9 cellular contexts compared by ENCODE assay signal in genomic region chr15:64905119-64905831, GRCh38. TPM values are rescaled to one million over a fixed set of nuclear protein-coding genes. Genes with fewer than 3 reads are reported as not detected.
DNase-seq lines count a peak whose midpoint lies in the region; ATAC-seq and TF ChIP-seq lines count a peak whose summit lies in the region.
"Had no signal": no experiment of that assay in that cellular context is flagged by ENCODE, and none has a peak within 500 bp of the region (broad histone marks: within the 10 kb centered on the region; RNA-seq: fewer than 3 reads in every experiment).

No MANE protein-coding gene starts in this region.

- H3K27me3 ChIP-seq in right cardiac atrium (ENCODE audit: control insufficient read depth, insufficient read depth) (no peaks in the 10 kb centered on the region), vagina (no peaks in the 10 kb centered on the region)

- 13% methylated on average over 29 of the region's 30 CpGs for WGBS in right cardiac atrium

- H3K36me3 Mint-ChIP-seq in T-helper 1 cell treated with Interleukin-12 subunit alpha and Interleukin-12 subunit beta and Interleukin-4 antibody, amounts not matched to agents 30 μg/mL and 1 μg/mL, for 36 hours (ENCODE audit: low read depth), result peaks cover 15% of the 10 kb centered on the region
- H3K36me3 Mint-ChIP-seq in progenitor cell of endocrine pancreas (ENCODE audit: insufficient read depth), result no peaks in the 10 kb centered on the region

- ATAC-seq in HG03103 (IDR thresholded peaks at IDR 0.05; ENCODE audit: low read depth, unreplicated experiment) (peak; percentile 73), right cardiac atrium (peak; percentile 92 to 94), HG02678 (IDR thresholded peaks at IDR 0.05; ENCODE audit: unreplicated experiment) (no peak)

- DNase-seq in D341Med (ENCODE audit: low spot score) (peak; percentile 92), amygdala (lab: John Stamatoyannopoulos, UW) (peak in 49 of 56 donors; percentile 17 to 78 (median 54)), right cardiac atrium (peak; percentile 84 to 95 (median 93)), progenitor cell of endocrine pancreas (ENCODE audit: low spot score, unreplicated experiment) (peak; percentile 72), vagina (ENCODE audit: extremely low spot score in 2 of 2) (peak in 1 of 2 donors; percentile 87)

- intact Hi-C loops in right cardiac atrium (cut with DNase I), result loop anchor here in 3 of 4 donors (5.0 to 10.0 kb wide), 3 partner anchors 53 to 173 kb away; no protein-coding TSS in a partner anchor
- intact Hi-C loops in vagina (cut with DNase I), result no loop called here

- H3K27me3 Mint-ChIP-seq in T-helper 1 cell treated with Interleukin-12 subunit alpha and Interleukin-12 subunit beta and Interleukin-4 antibody, amounts not matched to agents 30 μg/mL and 1 μg/mL, for 36 hours (ENCODE audit: low read depth), result peaks cover 17% of the 10 kb centered on the region
- peaks cover 12% of the 10 kb centered on the region for H3K27me3 Mint-ChIP-seq in progenitor cell of endocrine pancreas

- H3K36me3 ChIP-seq in vagina, result no peaks in the 10 kb centered on the region

- H3K4me1 ChIP-seq in right cardiac atrium (ENCODE audit: control insufficient read depth, insufficient read depth, low read length), result no peaks in the 10 kb centered on the region
- no peaks in the 10 kb centered on the region for H3K4me1 ChIP-seq in vagina

- no peak overlapping the region for H3K27ac ChIP-seq in right cardiac atrium (ENCODE audit: low read length)
- H3K27ac ChIP-seq in vagina, result peak overlapping the region; percentile 46
- H3K27ac ChIP-seq: KMS-11 had no signal

- no peaks in the 10 kb centered on the region for H3K9me3 ChIP-seq in right cardiac atrium (ENCODE audit: control insufficient read depth, low read length)
- H3K9me3 ChIP-seq in vagina, result no peaks in the 10 kb centered on the region

- TF ChIP-seq CTCF in progenitor cell of endocrine pancreas (IDR thresholded peaks at IDR 0.05; ENCODE audit: unreplicated experiment) (peak; percentile 73), vagina (IDR thresholded peaks at IDR 0.05) (peak; percentile 74 to 90 (median 78))

- peaks cover 30% of the 10 kb centered on the region for H3K4me1 Mint-ChIP-seq in T-helper 1 cell treated with Interleukin-12 subunit alpha and Interleukin-12 subunit beta and Interleukin-4 antibody, amounts not matched to agents 30 μg/mL and 1 μg/mL, for 36 hours (ENCODE audit: low read depth)
- peaks cover 3% of the 10 kb centered on the region for H3K4me1 Mint-ChIP-seq in progenitor cell of endocrine pancreas (ENCODE audit: low read depth)

- peaks cover 10% of the 10 kb centered on the region for H3K9me3 Mint-ChIP-seq in T-helper 1 cell treated with Interleukin-12 subunit alpha and Interleukin-12 subunit beta and Interleukin-4 antibody, amounts not matched to agents 30 μg/mL and 1 μg/mL, for 36 hours
- H3K9me3 Mint-ChIP-seq in progenitor cell of endocrine pancreas (ENCODE audit: low read depth), result peaks cover 10% of the 10 kb centered on the region

- peak overlapping the region; percentile 78 for H3K27ac Mint-ChIP-seq in T-helper 1 cell treated with Interleukin-12 subunit alpha and Interleukin-12 subunit beta and Interleukin-4 antibody, amounts not matched to agents 30 μg/mL and 1 μg/mL, for 36 hours
- peak overlapping the region; percentile 49 for H3K27ac Mint-ChIP-seq in progenitor cell of endocrine pancreas

- TF ChIP-seq POLR2A in vagina (IDR thresholded peaks at IDR 0.05), result no peak

- H3K4me3 ChIP-seq in right cardiac atrium (ENCODE audit: low read length) (peak overlapping the region; percentile 11), vagina (peak overlapping the region; percentile 36 to 38)

- peak overlapping the region; percentile 78 for H3K4me3 Mint-ChIP-seq in T-helper 1 cell treated with Interleukin-12 subunit alpha and Interleukin-12 subunit beta and Interleukin-4 antibody, amounts not matched to agents 30 μg/mL and 1 μg/mL, for 36 hours
- H3K4me3 Mint-ChIP-seq in progenitor cell of endocrine pancreas (ENCODE audit: low read depth), result peak overlapping the region; percentile 75

RNA-seq across cellular contexts. Expression of gene ANKDD1A, which starts 6.4 kb away (rescaled TPM):
- 1 to 10 TPM; 3.0 to 6.0 (median 3.8) TPM for total RNA-seq in right cardiac atrium
- polyA plus RNA-seq in right cardiac atrium, result 2.1 TPM
- 1.4 and 2.0 TPM in 2 replicates for total RNA-seq in progenitor cell of endocrine pancreas
- total RNA-seq in vagina, result 17.7 TPM
